8 cellular contexts compared by ENCODE assay signal in genomic region chr6:33455051-33455450, GRCh38. TPM values are rescaled to one million over a fixed set of nuclear protein-coding genes. Genes with fewer than 3 reads are reported as not detected.
DNase-seq lines count a peak whose midpoint lies in the region; ATAC-seq and TF ChIP-seq lines count a peak whose summit lies in the region.

No MANE protein-coding gene starts in this region.

- H3K9me2 ChIP-seq in hepatocyte (replicated peaks; ENCODE audit: insufficient read depth) = no peaks in the 10 kb centered on the region

- TF ChIP-seq CTCF in WTC11 (IDR thresholded peaks at IDR 0.05) (no peak), hepatocyte (IDR thresholded peaks at IDR 0.05; ENCODE audit: poor library complexity) (no peak)

- H3K9me3 ChIP-seq in hepatocyte (ENCODE audit: low read depth) = no peaks in the 10 kb centered on the region

- peaks cover 17% of the 10 kb centered on the region for H3K4me1 Mint-ChIP-seq in WTC11

- WGBS in hepatocyte (ENCODE audit: low lambda C conversion rate, missing lambda C conversion rate) = 60% methylated on average over 16 of the region's 16 CpGs

- H3K36me3 Mint-ChIP-seq in WTC11 = peaks cover 19% of the 10 kb centered on the region

- H3K27ac Mint-ChIP-seq in WTC11 = peak overlapping the region; percentile 72; the same call in 1 of the 2 replicates

- peak overlapping the region; percentile 92 for H3K4me3 Mint-ChIP-seq in WTC11

- CTCF ChIA-PET in WTC11 (lab: Charles Lee) = interaction anchor here (0.9 to 2.8 kb wide), 8 partner anchors 15 to 330 kb away, joined by 3 to 14 read pairs (median 7); partner anchors contain the start of genes B3GALT4, BAK1 and CUTA

- peak; percentile 27 for DNase-seq in H7
- no peak for DNase-seq in WTC11 (ENCODE audit: low spot score)
- DNase-seq in hepatocyte (ENCODE audit: low spot score) = no peak
- no peak for DNase-seq in globus pallidus (ENCODE audit: low spot score)

- H3K27me3 Mint-ChIP-seq in WTC11 (ENCODE audit: low read depth) = peaks cover 12% of the 10 kb centered on the region

- H3K27me3 ChIP-seq in H7 (ENCODE audit: control insufficient read depth, insufficient read depth, low read length) (no peaks in the 10 kb centered on the region), hepatocyte (no peaks in the 10 kb centered on the region)

- no peaks in the 10 kb centered on the region for H3K4me1 ChIP-seq in hepatocyte (ENCODE audit: insufficient read depth)

- H3K27ac ChIP-seq in hepatocyte = no peak overlapping the region
- peak overlapping the region in 14 of 21 experiments; percentile 28 to 90 (median 84) for H3K27ac ChIP-seq in skin epidermis

- H3K36me3 ChIP-seq in H7 (replicated peaks; ENCODE audit: control insufficient read depth, insufficient read depth, low read length) (peaks cover 6% of the 10 kb centered on the region), hepatocyte (replicated peaks; ENCODE audit: insufficient read depth, low read depth) (no peaks in the 10 kb centered on the region)

- peak overlapping the region; percentile 47 for H2AFZ ChIP-seq in hepatocyte

- H3K9me3 Mint-ChIP-seq in WTC11 = 0 out of 2 replicates have a peak, but pooled peaks cover 3% of the 10 kb centered on the region

- H3K4me2 ChIP-seq in hepatocyte = peak overlapping the region; percentile 82

- POLR2A ChIA-PET in WTC11 (lab: Charles Lee) = interaction anchor here (0.7 to 1.8 kb wide), 4 partner anchors 18 to 36 kb away, joined by 3 to 26 read pairs (median 4); partner anchors contain the start of gene CUTA

- H4K20me1 ChIP-seq in hepatocyte (ENCODE audit: insufficient read depth, poor library complexity, severe bottlenecking) = no peaks in the 10 kb centered on the region

- H3K79me2 ChIP-seq in hepatocyte = peaks cover 21% of the 10 kb centered on the region

- ATAC-seq in WTC11 = no peak
- ATAC-seq in HG03378 (IDR thresholded peaks at IDR 0.05; ENCODE audit: unreplicated experiment) = no peak
- no peak for ATAC-seq in HG03521 (IDR thresholded peaks at IDR 0.05; ENCODE audit: unreplicated experiment)
- ATAC-seq in HG03097 (IDR thresholded peaks at IDR 0.05; ENCODE audit: low FRiP score, unreplicated experiment) = no peak

- H3K4me3 ChIP-seq in H7 (ENCODE audit: insufficient read depth, low read depth, low read length) = peak overlapping the region; percentile 79
- H3K4me3 ChIP-seq in hepatocyte = peak overlapping the region; percentile 9
- peak overlapping the region; percentile 61 to 94 (median 75) for H3K4me3 ChIP-seq in skin epidermis

TF ChIP-seq in WTC11, 78 proteins besides CTCF, POLR2A, EP300 and RAD21:
- no peak for TF ChIP-seq GRHL2 (CRISPR knock-in tag; IDR thresholded peaks at IDR 0.05; ENCODE audit: insufficient replicate concordance, severe bottlenecking)
- no peak for TF ChIP-seq ESRRA (CRISPR knock-in tag; IDR thresholded peaks at IDR 0.05; ENCODE audit: borderline replicate concordance)
- TF ChIP-seq ZNF416 (CRISPR knock-in tag; IDR thresholded peaks at IDR 0.05) = no peak
- TF ChIP-seq HMGA2 (CRISPR knock-in tag; IDR thresholded peaks at IDR 0.05) = no peak
- no peak for TF ChIP-seq OVOL2 (CRISPR knock-in tag; IDR thresholded peaks at IDR 0.05; ENCODE audit: borderline replicate concordance)
- no peak for TF ChIP-seq ATF6 (CRISPR knock-in tag; IDR thresholded peaks at IDR 0.05)
- TF ChIP-seq SP1 (CRISPR knock-in tag; conservative IDR thresholded peaks at IDR 0.05) = no peak
- TF ChIP-seq STAT6 (CRISPR knock-in tag; conservative IDR thresholded peaks at IDR 0.05; ENCODE audit: low read depth) = no peak
- no peak for TF ChIP-seq ZNF671 (CRISPR knock-in tag; IDR thresholded peaks at IDR 0.05)
TF ChIP-seq in WTC11: peak in this region for 0.

RNA-seq across cellular contexts. Expression of gene ZBTB9, which starts 0.7 kb away (rescaled TPM):
- 15.5 and 16.4 TPM in 2 replicates for total RNA-seq in H7 (2014; rRNA removed; shearing (Covaris generic))
- 19.4 to 21.2 TPM (median 20.8 TPM) in 3 replicates for total RNA-seq in WTC11 (2021)
- 5.1 and 6.2 TPM in 2 replicates for total RNA-seq in hepatocyte
- 5.0 and 6.7 TPM in 2 replicates for polyA plus RNA-seq in hepatocyte

RNA-seq across cellular contexts. Expression of gene SYNGAP1, which starts 35.2 kb away (rescaled TPM):
- 8.3 and 13.4 TPM in 2 replicates for total RNA-seq in H7 (2014; rRNA removed; shearing (Covaris generic))
- total RNA-seq in WTC11 (2021) = 139 to 172 TPM (median 160 TPM) in 3 replicates
- total RNA-seq in hepatocyte = 5.3 and 6.6 TPM in 2 replicates
- 4.9 and 5.7 TPM in 2 replicates for polyA plus RNA-seq in hepatocyte

RNA-seq across cellular contexts. Expression of gene CUTA, which starts 37.1 kb away (rescaled TPM):
- 168 and 188 TPM in 2 replicates for total RNA-seq in H7 (2014; rRNA removed; shearing (Covaris generic))
- total RNA-seq in WTC11 (2021) (229 to 247 TPM (median 243 TPM) in 3 replicates), hepatocyte (121 and 150 TPM in 2 replicates)
- polyA plus RNA-seq in hepatocyte = 349 and 357 TPM in 2 replicates

RNA-seq across cellular contexts. Expression of gene PHF1, which starts 44.2 kb away (rescaled TPM):
- 38.3 and 41.9 TPM in 2 replicates for total RNA-seq in H7 (2014; rRNA removed; shearing (Covaris generic))
- 60.0 to 63.6 TPM (median 60.2 TPM) in 3 replicates for total RNA-seq in WTC11 (2021)
- 37.2 and 44.4 TPM in 2 replicates for total RNA-seq in hepatocyte
- 42.4 and 53.0 TPM in 2 replicates for polyA plus RNA-seq in hepatocyte

Comparison
In these comparisons a context has a peak if more than half of its experiments do, and no peak if none do; other contexts are left out.
1. H3K4me3 ChIP-seq: peak in every context shown above with its lines; median percentile 79 in H7; 75 in skin epidermis; 9 in hepatocyte.